ENCODE assay signal across 8 cellular contexts in genomic region chr19:40778045-40778864, GRCh38. TPM values are rescaled to one million over a fixed set of nuclear protein-coding genes. Genes with fewer than 3 reads are reported as not detected.
DNase-seq lines count a peak whose midpoint lies in the region; ATAC-seq and TF ChIP-seq lines count a peak whose summit lies in the region.

Gene RAB4B, plus strand, starts transcription at chr19:40778247. Its CDS starts 129 bp downstream, at chr19:40778376.

- DNase-seq in CD14-positive monocyte (ENCODE audit: low spot score) (peak; percentile 100), NCI-H82 (lab: John Stamatoyannopoulos, UW) (peak; percentile 100), dermis microvascular lymphatic vessel endothelial cell (ENCODE audit: low read depth in 2 of 2) (peak; percentile 97 to 100)
- peak; percentile 100 for DNase-seq in activated CD4-positive, alpha-beta T cell treated with anti-CD3 and anti-CD28 coated beads, Interleukin-2, amount 50 U/mL, for 48 hours
- peak; percentile 100 for DNase-seq in stimulated activated CD4-positive, alpha-beta T cell treated with anti-CD3 and anti-CD28 coated beads, Interleukin-4, amount 100 ng/mL, for 24 hours

- peaks cover 0 to 3% (median 1%) of the 10 kb centered on the region in 4 donors for H3K36me3 ChIP-seq in liver (ENCODE audit: control insufficient read depth in 4 of 4, insufficient read depth in 3 of 4, low read depth in 1 of 4, low read length in 3 of 4)

- WGBS in liver = under 1% methylated on average over 51 of the region's 51 CpGs

- H3K4me3 Mint-ChIP-seq in CD14-positive monocyte = peak within 1 kb of the TSS; percentile 94 to 97

- peak; percentile 65 for ATAC-seq in GM19397 (IDR thresholded peaks at IDR 0.05; ENCODE audit: unreplicated experiment)
- ATAC-seq in HG03571 (IDR thresholded peaks at IDR 0.05; ENCODE audit: unreplicated experiment) = peak; percentile 49

- no peak for TF ChIP-seq CTCF in CD14-positive monocyte (IDR thresholded peaks at IDR 0.05)
- TF ChIP-seq CTCF in liver (IDR thresholded peaks at IDR 0.05; ENCODE audit: low read depth, low read length, missing input control) = no peak

- H3K9me3 ChIP-seq in liver (ENCODE audit: control insufficient read depth in 4 of 4, low read length in 3 of 4) = no peaks in the 10 kb centered on the region

- H3K9ac ChIP-seq in liver (ENCODE audit: low read depth in 1 of 2, low read length in 2 of 2) = peak within 1 kb of the TSS; percentile 61 to 64

- H3K27me3 Mint-ChIP-seq in CD14-positive monocyte (ENCODE audit: low read depth in 3 of 3) = peaks cover 0 to 2% (median 0%) of the 10 kb centered on the region in 3 donors

- H3K4me1 Mint-ChIP-seq in CD14-positive monocyte = peaks cover 33% of the 10 kb centered on the region

- peaks cover 0 to 19% (median 13%) of the 10 kb centered on the region in 4 donors for H3K4me1 ChIP-seq in liver (ENCODE audit: control insufficient read depth in 4 of 4, insufficient read depth in 4 of 4, low read length in 3 of 4)

- TF ChIP-seq RAD21 in liver (IDR thresholded peaks at IDR 0.05) = peak in 1 of 2 donors; percentile 3

- H3K27ac ChIP-seq in liver (ENCODE audit: low read depth in 1 of 2, low read length in 2 of 2) = peak within 1 kb of the TSS; percentile 84 to 92

- H3K27ac Mint-ChIP-seq in CD14-positive monocyte = peak within 1 kb of the TSS; percentile 97 to 100 (median 99)

- H3K27me3 ChIP-seq in liver (ENCODE audit: control insufficient read depth in 4 of 4, insufficient read depth in 4 of 4, low read length in 3 of 4) = no peaks in the 10 kb centered on the region

- H3K4me3 ChIP-seq in liver (ENCODE audit: low read depth in 1 of 3, low read length in 3 of 3) = peak within 1 kb of the TSS; percentile 62 to 81 (median 74)

- peaks cover 25 to 37% of the 10 kb centered on the region in 2 donors for H3K36me3 Mint-ChIP-seq in CD14-positive monocyte

- intact Hi-C loops in CD14-positive monocyte (cut with micrococcal nuclease) = loop anchor here in 1 of 2 donors (1.0 to 5.0 kb wide), 3 partner anchors 20 to 34 kb away; partner anchors contain the start of gene SNRPA

- H3K9me3 Mint-ChIP-seq in CD14-positive monocyte = peaks cover 0 to 1% (median 0%) of the 10 kb centered on the region in 7 donors

TF ChIP-seq in liver, 16 proteins besides CTCF, POLR2A, EP300 and RAD21:
- TF ChIP-seq SP1 (IDR thresholded peaks at IDR 0.05) (peak; percentile 98), FOXA1 (IDR thresholded peaks at IDR 0.05) (peak; percentile 32), HNF4A (conservative IDR thresholded peaks at IDR 0.05) (peak in 1 of 2 donors; percentile 0), RXRA (IDR thresholded peaks at IDR 0.05) (peak in 1 of 2 donors; percentile 20), HNF4G (IDR thresholded peaks at IDR 0.05) (no peak), REST (IDR thresholded peaks at IDR 0.05) (peak; percentile 67), TAF1 (conservative IDR thresholded peaks at IDR 0.05) (peak; percentile 65), FOXA2 (IDR thresholded peaks at IDR 0.05) (no peak), JUND (IDR thresholded peaks at IDR 0.05) (no peak), ZBTB33 (IDR thresholded peaks at IDR 0.05) (no peak), EGR1 (IDR thresholded peaks at IDR 0.05; ENCODE audit: low read depth in 2 of 2) (peak; percentile 13 to 23), YY1 (IDR thresholded peaks at IDR 0.05) (peak; percentile 63), MAX (IDR thresholded peaks at IDR 0.05) (no peak), NR2F2 (IDR thresholded peaks at IDR 0.05) (no peak), ATF3 (IDR thresholded peaks at IDR 0.05) (no peak), GABPA (IDR thresholded peaks at IDR 0.05 in 1 of 2, conservative IDR thresholded peaks at IDR 0.05 in 1 of 2) (peak; percentile 20 to 84)

RNA-seq across cellular contexts. Expression of gene RAB4B, which starts in this region (rescaled TPM):
- polyA plus RNA-seq in CD14-positive monocyte = 100 to 1,000 TPM in 1 of 2 donors, 10 to 100 TPM in 1; 89.4 to 108 TPM
- total RNA-seq in dermis microvascular lymphatic vessel endothelial cell = 8.6 and 14.4 TPM in 2 replicates
- total RNA-seq in liver = 1 to 10 TPM; 5.5 to 9.0 TPM
- 10 to 100 TPM; 16.8 to 16.9 TPM for polyA plus RNA-seq in liver

Comparison
In these comparisons a context has a peak if more than half of its experiments do, and no peak if none do; other contexts are left out.
1. Peak in every context shown above with its lines: DNase-seq, ATAC-seq, H3K4me3 ChIP-seq and H3K27ac ChIP-seq.
2. RNA of gene RAB4B (polyA plus RNA-seq): 89.4 to 108 TPM in CD14-positive monocyte; 16.8 to 16.9 TPM in liver; every median in the first group is over 4 times any median in the second.